ENCODE assay signal across 8 cellular contexts in the genomic region with DNA sequence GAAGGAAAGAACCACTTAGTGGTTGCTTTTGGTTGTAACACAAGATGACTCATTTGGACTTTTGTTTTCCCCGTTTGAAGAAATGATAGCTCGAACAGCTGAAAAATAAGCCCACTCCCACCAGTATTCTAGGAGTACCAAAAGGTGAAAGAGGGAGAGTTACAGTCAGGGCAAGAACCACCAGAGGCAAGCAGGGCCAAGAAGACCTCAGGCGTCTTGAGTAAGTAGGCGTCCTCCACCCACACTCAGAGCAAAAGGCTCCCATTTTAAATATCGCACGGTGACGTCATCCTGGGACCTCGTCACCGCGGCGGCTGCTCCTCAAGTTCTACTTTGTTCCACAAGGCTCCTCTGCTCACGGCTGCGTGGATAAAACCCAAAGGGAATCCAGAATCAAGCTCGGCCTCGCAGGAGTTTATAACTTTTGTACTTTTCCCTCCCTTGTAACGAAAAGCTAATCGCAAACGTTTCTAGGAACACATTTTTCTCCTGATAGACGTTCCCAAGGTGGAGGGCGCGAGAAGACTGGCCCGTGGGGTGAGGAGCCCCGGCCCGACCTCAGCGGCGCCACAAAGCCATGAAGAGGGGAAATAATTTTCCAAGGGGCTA. TPM values are rescaled to one million over a fixed set of nuclear protein-coding genes. Genes with fewer than 3 reads are reported as not detected.
DNase-seq lines count a peak whose midpoint lies in the region; ATAC-seq and TF ChIP-seq lines count a peak whose summit lies in the region.

No MANE protein-coding gene starts in this region.

- H3K9ac ChIP-seq in Karpas-422 (ENCODE audit: low read length): peak overlapping the region; percentile 85
- H3K9ac ChIP-seq in parathyroid adenoma: no peak overlapping the region

- H3K4me2 ChIP-seq in GM23338 (peak overlapping the region; percentile 98), Karpas-422 (ENCODE audit: low read depth, low read length, poor library complexity, severe bottlenecking) (peak overlapping the region; percentile 86), parathyroid adenoma (ENCODE audit: low read length) (peak overlapping the region; percentile 64)

- H3K27ac Mint-ChIP-seq in GM23338: peak overlapping the region; percentile 68
- peak overlapping the region; percentile 94 for H3K27ac Mint-ChIP-seq in activated naive CD8-positive, alpha-beta T cell treated with anti-CD3 and anti-CD28 coated beads for 36 hours

- peaks cover 12% of the 10 kb centered on the region for H3K27me3 Mint-ChIP-seq in GM23338 (ENCODE audit: insufficient read depth, low read depth, poor library complexity)
- no peaks in the 10 kb centered on the region for H3K27me3 Mint-ChIP-seq in activated naive CD8-positive, alpha-beta T cell treated with anti-CD3 and anti-CD28 coated beads for 36 hours

- H3K27me3 ChIP-seq in GM23338 (ENCODE audit: insufficient read depth): peaks cover 21% of the 10 kb centered on the region
- no peaks in the 10 kb centered on the region for H3K27me3 ChIP-seq in Karpas-422 (ENCODE audit: low read length)
- H3K27me3 ChIP-seq in cardiac muscle cell: no peaks in the 10 kb centered on the region
- no peaks in the 10 kb centered on the region for H3K27me3 ChIP-seq in parathyroid adenoma (ENCODE audit: control insufficient read depth, insufficient read depth, low read length)
- no peaks in the 10 kb centered on the region for H3K27me3 ChIP-seq in tibial artery

- H3K9me3 Mint-ChIP-seq in GM23338: no peaks in the 10 kb centered on the region
- no peaks in the 10 kb centered on the region for H3K9me3 Mint-ChIP-seq in activated naive CD8-positive, alpha-beta T cell treated with anti-CD3 and anti-CD28 coated beads for 36 hours

- H3K36me3 ChIP-seq in GM23338 (ENCODE audit: insufficient read depth) (no peaks in the 10 kb centered on the region; the same call in 1 of the 2 replicates), Karpas-422 (ENCODE audit: insufficient read depth, low read length) (peaks cover 22% of the 10 kb centered on the region), cardiac muscle cell (no peaks in the 10 kb centered on the region), parathyroid adenoma (ENCODE audit: control insufficient read depth, insufficient read depth, low read length) (no peaks in the 10 kb centered on the region), tibial artery (peaks cover 5 to 9% (median 8%) of the 10 kb centered on the region in 3 donors)

- in situ Hi-C loops in G401 (cut with HindIII; ENCODE audit: low sequenced_read_pairs): no loop called here

- H3K9me3 ChIP-seq in Karpas-422 (ENCODE audit: low read length) (no peaks in the 10 kb centered on the region), cardiac muscle cell (ENCODE audit: low read depth) (no peaks in the 10 kb centered on the region), parathyroid adenoma (ENCODE audit: control insufficient read depth, low read length) (no peaks in the 10 kb centered on the region), tibial artery (no peaks in the 10 kb centered on the region)

- ATAC-seq in GM23338: peak; percentile 32

- DNase-seq in G401 (ENCODE audit: low spot score) (peak; percentile 46), GM23338 (ENCODE audit: low spot score) (peak; percentile 80), Karpas-422 (peak; percentile 90), SKM-1 (lab: John Stamatoyannopoulos, UW; ENCODE audit: unreplicated experiment) (peak; percentile 39), cardiac muscle cell (ENCODE audit: low read depth in 1 of 2, low spot score in 1 of 2) (peak; percentile 61 to 94), tibial artery (peak; percentile 82 to 88)
- peak; percentile 79 for DNase-seq in activated naive CD8-positive, alpha-beta T cell treated with anti-CD3 and anti-CD28 coated beads for 36 hours

- H3K79me2 ChIP-seq in GM23338 (replicated peaks; ENCODE audit: insufficient read depth) (peaks cover 53% of the 10 kb centered on the region), Karpas-422 (ENCODE audit: low read length) (peaks cover 58% of the 10 kb centered on the region), parathyroid adenoma (no peaks in the 10 kb centered on the region)

- TF ChIP-seq CTCF in GM23338 (conservative IDR thresholded peaks at IDR 0.05; ENCODE audit: low read depth in 2 of 2) (no peak), cardiac muscle cell (IDR thresholded peaks at IDR 0.05; ENCODE audit: low read depth, low read length) (no peak), parathyroid adenoma (IDR thresholded peaks at IDR 0.05) (no peak), tibial artery (IDR thresholded peaks at IDR 0.05) (peak in 1 of 2 experiments; percentile 9)

- H3K36me3 Mint-ChIP-seq in GM23338 (ENCODE audit: low read depth): peaks cover 34% of the 10 kb centered on the region
- H3K36me3 Mint-ChIP-seq in activated naive CD8-positive, alpha-beta T cell treated with anti-CD3 and anti-CD28 coated beads for 36 hours: peaks cover 38% of the 10 kb centered on the region

- H3F3A ChIP-seq in GM23338 (replicated peaks; ENCODE audit: low read depth): no peaks in the 10 kb centered on the region

- H3K4me3 Mint-ChIP-seq in GM23338: peak overlapping the region; percentile 80
- peak overlapping the region; percentile 96 for H3K4me3 Mint-ChIP-seq in activated naive CD8-positive, alpha-beta T cell treated with anti-CD3 and anti-CD28 coated beads for 36 hours

- H3K4me1 ChIP-seq in GM23338 (ENCODE audit: insufficient read depth): peaks cover 11% of the 10 kb centered on the region
- H3K4me1 ChIP-seq in Karpas-422 (ENCODE audit: low read length): peaks cover 22% of the 10 kb centered on the region
- peaks cover 7% of the 10 kb centered on the region for H3K4me1 ChIP-seq in cardiac muscle cell (ENCODE audit: low read depth)
- H3K4me1 ChIP-seq in parathyroid adenoma: peaks cover 2% of the 10 kb centered on the region
- peaks cover 0 to 17% (median 11%) of the 10 kb centered on the region in 4 donors for H3K4me1 ChIP-seq in tibial artery

- intact Hi-C loops in tibial artery (cut with DNase I; ENCODE audit: low total_unique reads): loop anchor here (2.0 kb wide), 1 partner anchor 207 kb away; the partner anchor contains the start of gene C21orf91

- peaks cover 10% of the 10 kb centered on the region for H4K20me1 ChIP-seq in GM23338 (replicated peaks; ENCODE audit: insufficient read depth)
- H4K20me1 ChIP-seq in Karpas-422 (ENCODE audit: insufficient read depth, low read depth, low read length): no peaks in the 10 kb centered on the region

- H3K4me3 ChIP-seq in GM23338 (peak overlapping the region; percentile 95), Karpas-422 (ENCODE audit: low read length) (peak overlapping the region; percentile 83), cardiac muscle cell (peak overlapping the region; percentile 96), parathyroid adenoma (ENCODE audit: low read depth, low read length) (peak overlapping the region; percentile 52), tibial artery (peak overlapping the region; percentile 74 to 96)

- H3K9me2 ChIP-seq in GM23338 (ENCODE audit: insufficient read depth) (no peaks in the 10 kb centered on the region), Karpas-422 (replicated peaks; ENCODE audit: insufficient read depth, low read length) (no peaks in the 10 kb centered on the region)

- peaks cover 13% of the 10 kb centered on the region for H3K4me1 Mint-ChIP-seq in GM23338
- H3K4me1 Mint-ChIP-seq in activated naive CD8-positive, alpha-beta T cell treated with anti-CD3 and anti-CD28 coated beads for 36 hours: peaks cover 29% of the 10 kb centered on the region

- H3K27ac ChIP-seq in GM23338 (ENCODE audit: low read depth): no peak overlapping the region
- H3K27ac ChIP-seq in Karpas-422 (ENCODE audit: low read length): peak overlapping the region; percentile 56
- H3K27ac ChIP-seq in cardiac muscle cell: no peak overlapping the region
- H3K27ac ChIP-seq in parathyroid adenoma: peak overlapping the region; percentile 25
- peak overlapping the region; percentile 96 for H3K27ac ChIP-seq in tibial artery

- peak overlapping the region; percentile 50; the same call in 1 of the 2 replicates for H2AFZ ChIP-seq in GM23338
- peak overlapping the region; percentile 44; the same call in 1 of the 2 replicates for H2AFZ ChIP-seq in Karpas-422 (ENCODE audit: low read length)
- peak overlapping the region; percentile 91 for H2AFZ ChIP-seq in parathyroid adenoma

TF ChIP-seq in GM23338, 12 proteins besides CTCF, POLR2A, EP300 and RAD21:
- TF ChIP-seq REST (IDR thresholded peaks at IDR 0.05; ENCODE audit: unreplicated experiment) (no peak), CREB1 (CRISPR knock-in tag; IDR thresholded peaks at IDR 0.05; ENCODE audit: low read depth) (peak; percentile 94), POLR2AphosphoS5 (IDR thresholded peaks at IDR 0.05; ENCODE audit: low read depth) (0 out of 2 replicates have a peak, but pooled peaks have one; percentile 21), STAT1 (IDR thresholded peaks at IDR 0.05; ENCODE audit: unreplicated experiment) (no peak)
TF ChIP-seq in GM23338: peak in this region for 2.

RNA-seq across cellular contexts. Expression of gene BTG3, which starts 1.2 kb away (rescaled TPM):
- total RNA-seq in G401 (2014; rRNA removed; shearing (Covaris generic)): 43.7 and 51.1 TPM in 2 replicates
- 20.4 and 24.0 TPM in 2 replicates for total RNA-seq in GM23338 (2014; rRNA removed; shearing (Covaris generic))
- polyA plus RNA-seq in GM23338 (2016; fragmentation: Nextera tagmentation; extraction: Ambion mirVana) (39.7 and 43.8 TPM in 2 replicates), cardiac muscle cell (43.7 and 54.7 TPM in 2 replicates)
- 13.6 and 13.7 TPM in 2 replicates for total RNA-seq in Karpas-422 (2014; rRNA removed; shearing (Covaris generic); ENCODE audit: low replicate concordance)
- total RNA-seq in activated naive CD8-positive, alpha-beta T cell treated with anti-CD3 and anti-CD28 coated beads for 36 hours: 10 to 100 TPM; 40.8 to 42.6 TPM
- total RNA-seq in cardiac muscle cell: 43.6 and 60.8 TPM in 2 replicates

Comparison
In these comparisons a context has a peak if more than half of its experiments do, and no peak if none do; other contexts are left out.
1. DNase-seq: peak in every context shown above with its lines; median percentile 90 in Karpas-422; 85 in tibial artery; 80 in GM23338; 79 in activated naive CD8-positive, alpha-beta T cell treated with anti-CD3 and anti-CD28 coated beads for 36 hours; 78 in cardiac muscle cell; 46 in G401; 39 in SKM-1.
2. H3K27ac ChIP-seq: peak in Karpas-422 (single experiment), parathyroid adenoma (single experiment) and tibial artery (2 of 2); none in GM23338 (single experiment) and cardiac muscle cell (single experiment).
3. Peak in every context shown above with its lines, with median percentiles within 50 percentile points of each other: H2AFZ ChIP-seq, H3K4me2 ChIP-seq and H3K4me3 ChIP-seq.